29 cellular contexts compared by ENCODE assay signal in genomic region chr4:127357765-127358164, GRCh38.
"Had no signal": no experiment of that assay in that cellular context is flagged by ENCODE, and none has a peak within 500 bp of the region (broad histone marks: within the 10 kb centered on the region; RNA-seq: fewer than 3 reads in every experiment).

No MANE protein-coding gene starts in this region.

- H3K4me3 ChIP-seq: pancreas, prostate gland, right atrium auricular region, skin epidermis, smooth muscle cell, spleen, suprapubic skin, testis, tibial artery, transverse colon, upper lobe of right lung, uterus had no signal

- H3K27me3 ChIP-seq: neutrophil, pancreas, right atrium auricular region, spleen, suprapubic skin, testis, tibial artery, transverse colon, upper lobe of right lung, uterus had no signal

- ATAC-seq: naive thymus-derived CD8-positive, alpha-beta T cell; natural killer cell treated with Interleukin-12 subunit alpha and Interleukin-12 subunit beta and Interleukin-15 and Interleukin-18, amount 100 ng/mL, for 72 hours; pancreas; sciatic nerve; stimulated activated memory B cell treated with anti-CD40 and anti-IgM and Interleukin-4, amounts not matched to agents 10 μg/mL and 1 μg/mL and 100 μg/mL, for 72 hours; stimulated activated naive CD8-positive, alpha-beta T cell treated with anti-CD3 and anti-CD28 coated beads, Interleukin-15, amount 100 ng/mL, for 72 hours; stimulated activated naive CD8-positive, alpha-beta T cell treated with anti-CD3 and anti-CD28 coated beads, Interleukin-15, Interleukin-2, amounts not matched to agents 100 U/mL and 50 U/mL, for 24 hours; upper lobe of right lung had no signal

- H3K9me3 ChIP-seq: neutrophil, pancreas, prostate gland, right atrium auricular region, suprapubic skin, testis, tibial artery, transverse colon, upper lobe of right lung, uterus had no signal

- H3K4me1 ChIP-seq: pancreas, prostate gland, right atrium auricular region, suprapubic skin, testis, transverse colon, upper lobe of right lung, uterus had no signal

- H3K27ac ChIP-seq: neutrophil, pancreas, prostate gland, right atrium auricular region, skin epidermis, spleen, suprapubic skin, testis, tibial artery, transverse colon, upper lobe of right lung, uterus had no signal

- H3K36me3 ChIP-seq: neutrophil, pancreas, prostate gland, right atrium auricular region, spleen, suprapubic skin, tibial artery, transverse colon, upper lobe of right lung, uterus had no signal

- DNase-seq: naive thymus-derived CD8-positive, alpha-beta T cell; nephron progenitor cell; nucleus accumbens; pancreas; retina; spleen; stimulated activated CD4-positive, alpha-beta T cell treated with anti-CD3 and anti-CD28 coated beads, Interleukin-12 subunit alpha, Interleukin-12 subunit beta, amount 100 ng/mL, for 4 hours; stimulated activated CD4-positive, alpha-beta T cell treated with anti-CD3 and anti-CD28 coated beads, Interleukin-1b, Interleukin-23, amount 100 ng/mL, for 48 hours; stimulated activated CD4-positive, alpha-beta T cell treated with anti-CD3 and anti-CD28 coated beads, Interleukin-4, amount 100 ng/mL, for 1 hour; stimulated activated CD4-positive, alpha-beta T cell treated with anti-CD3 and anti-CD28 coated beads, Interleukin-4, amount 100 ng/mL, for 4 hours; stimulated activated CD8-positive, alpha-beta memory T cell treated with anti-CD3 and anti-CD28 coated beads, Interleukin-4, amount 100 ng/mL, for 48 hours; stimulated activated naive CD4-positive, alpha-beta T cell; stimulated activated naive CD8-positive, alpha-beta T cell treated with anti-CD3 and anti-CD28 coated beads, Interleukin-15, amount 100 ng/mL, for 72 hours; stimulated activated naive CD8-positive, alpha-beta T cell treated with anti-CD3 and anti-CD28 coated beads, Interleukin-15, Interleukin-2, amounts not matched to agents 100 U/mL and 50 U/mL, for 24 hours; substantia nigra; testis; tibial artery; transverse colon; upper lobe of right lung; uterus had no signal

- H3K4me2 ChIP-seq: smooth muscle cell had no signal

- FAIRE-seq: pancreas had no signal
